In the genomic region with DNA sequence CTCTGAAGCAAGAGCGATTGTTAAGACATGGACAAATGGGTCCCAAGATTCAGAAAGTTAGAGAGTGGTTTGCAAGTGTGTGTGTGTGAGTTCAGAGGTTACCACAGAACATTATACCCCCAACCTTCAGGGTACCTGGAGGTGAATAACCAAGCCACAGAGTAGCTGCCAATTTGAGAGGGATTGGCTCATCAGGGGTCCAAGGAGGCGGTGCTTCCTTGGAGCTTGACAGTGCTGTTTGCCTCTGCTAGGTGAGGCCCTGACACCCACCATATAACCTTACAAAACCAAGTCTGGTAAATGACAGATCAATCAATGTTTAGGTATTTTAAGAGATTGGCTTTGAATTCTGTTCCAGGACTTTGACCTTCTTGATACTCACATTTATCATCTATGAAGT, we compare ENCODE assay signal across 16 cellular contexts. TPM values are rescaled to one million over a fixed set of nuclear protein-coding genes. Genes with fewer than 3 reads are reported as not detected.
DNase-seq lines count a peak whose midpoint lies in the region; ATAC-seq and TF ChIP-seq lines count a peak whose summit lies in the region.
"Had no signal": no experiment of that assay in that cellular context is flagged by ENCODE, and none has a peak within 500 bp of the region (broad histone marks: within the 10 kb centered on the region; RNA-seq: fewer than 3 reads in every experiment).

No MANE protein-coding gene starts in this region.

- H4K20me1 ChIP-seq in mammary epithelial cell (ENCODE audit: insufficient read depth, low read length): no peaks in the 10 kb centered on the region
- H4K20me1 ChIP-seq: BLaER1 treated with 17β-estradiol and CSF1 and Interleukin-3, amounts not matched to agents 10 nM and 100 nM had no signal

- no TSS peak for BruUV-seq in MCF 10A (replicated peaks; lab: Mats Ljungman, UMichigan)
- no TSS peak for BruUV-seq in mammary epithelial cell (replicated peaks; lab: Mats Ljungman, UMichigan)

- POLR2A ChIA-PET in MCF 10A (lab: Yijun Ruan, JAX): interaction anchor here (0.6 to 3.8 kb wide), 11 partner anchors 7 to 637 kb away, joined by 3 to 24 read pairs (median 5); no protein-coding TSS in a partner anchor

- no peak overlapping the region for H3K27ac ChIP-seq in mammary epithelial cell (ENCODE audit: insufficient read depth, low read depth, low read length)
- peak overlapping the region; percentile 26 to 66 for H3K27ac ChIP-seq in esophagus (ENCODE audit: low read depth in 2 of 2, low read length in 1 of 2)
- peak overlapping the region; percentile 51 for H3K27ac ChIP-seq in parathyroid adenoma
- peak overlapping the region; percentile 74 for H3K27ac ChIP-seq in vagina
- H3K27ac ChIP-seq: BLaER1 treated with 17β-estradiol and CSF1 and Interleukin-3, amounts not matched to agents 10 nM and 100 nM; neutrophil had no signal

- no peaks in the 10 kb centered on the region for H3K9me3 Mint-ChIP-seq in MCF 10A (ENCODE audit: unreplicated experiment)
- H3K9me3 Mint-ChIP-seq in stimulated activated naive CD8-positive, alpha-beta T cell treated with anti-CD3 and anti-CD28 coated beads, Interleukin-15, amount 100 ng/mL, for 72 hours: peaks cover 0 to 5% of the 10 kb centered on the region in 2 donors

- no peaks in the 10 kb centered on the region for H3K79me2 ChIP-seq in mammary epithelial cell (ENCODE audit: insufficient read depth, low read length)
- H3K79me2 ChIP-seq in parathyroid adenoma: no peaks in the 10 kb centered on the region

- H3K27me3 Mint-ChIP-seq in MCF 10A (ENCODE audit: insufficient read depth, unreplicated experiment): no peaks in the 10 kb centered on the region
- H3K27me3 Mint-ChIP-seq in stimulated activated naive CD8-positive, alpha-beta T cell treated with anti-CD3 and anti-CD28 coated beads, Interleukin-15, amount 100 ng/mL, for 72 hours: no peaks in the 10 kb centered on the region

- H3K4me3 Mint-ChIP-seq in MCF 10A (ENCODE audit: unreplicated experiment): peak overlapping the region; percentile 51
- H3K4me3 Mint-ChIP-seq in stimulated activated naive CD8-positive, alpha-beta T cell treated with anti-CD3 and anti-CD28 coated beads, Interleukin-15, amount 100 ng/mL, for 72 hours: no peak overlapping the region

- H3K4me1 ChIP-seq in mammary epithelial cell (ENCODE audit: insufficient read depth, low read length) (peaks cover 25% of the 10 kb centered on the region), esophagus (ENCODE audit: control insufficient read depth in 2 of 2, insufficient read depth in 2 of 2, low read length in 1 of 2) (peaks cover 0 to 5% of the 10 kb centered on the region in 2 donors), parathyroid adenoma (peaks cover 4% of the 10 kb centered on the region), vagina (peaks cover 34% of the 10 kb centered on the region)

- CTCF ChIA-PET in MCF 10A (lab: Yijun Ruan, JAX) (interaction anchor here (0.9 to 2.8 kb wide), 17 partner anchors 9 to 462 kb away, joined by 3 to 9 read pairs (median 4); no protein-coding TSS in a partner anchor), mammary epithelial cell (lab: Charles Lee; ENCODE audit: low non-redundant PET) (no interaction called here)

- no peak for ATAC-seq in stimulated activated naive CD8-positive, alpha-beta T cell treated with anti-CD3 and anti-CD28 coated beads, Interleukin-15, amount 100 ng/mL, for 72 hours

- DNase-seq in MCF 10A (ENCODE audit: unreplicated experiment) (no peak), mammary epithelial cell (no peak), vagina (ENCODE audit: extremely low spot score in 2 of 2) (no peak), NCI-H526 treated with DMSO at 0.1 percent for 48 hours (lab: John Stamatoyannopoulos, UW) (no peak), activated gamma-delta T cell (lab: John Stamatoyannopoulos, UW) (no peak)
- no peak for DNase-seq in stimulated activated naive CD8-positive, alpha-beta T cell treated with anti-CD3 and anti-CD28 coated beads, Interleukin-15, amount 100 ng/mL, for 72 hours
- DNase-seq: activated CD4-positive, alpha-beta T cell treated with anti-CD3 and anti-CD28 coated beads for 4 hours; NCI-H1436 treated with DMSO at 0.1 percent for 48 hours had no signal

- intact Hi-C loops in MCF 10A (cut with micrococcal nuclease) (loop anchor here (5.0 to 10.0 kb wide), 2 partner anchors 93 to 275 kb away; no protein-coding TSS in a partner anchor), mammary epithelial cell (cut with micrococcal nuclease) (no loop called here), vagina (cut with DNase I) (no loop called here)

- TF ChIP-seq POLR2A in vagina (IDR thresholded peaks at IDR 0.05): no peak

- H3K27me3 ChIP-seq in mammary epithelial cell (ENCODE audit: insufficient read depth, low read length): no peaks in the 10 kb centered on the region
- H3K27me3 ChIP-seq in esophagus (ENCODE audit: control insufficient read depth in 1 of 2, insufficient read depth in 2 of 2, low read length in 2 of 2): no peaks in the 10 kb centered on the region
- H3K27me3 ChIP-seq in parathyroid adenoma (ENCODE audit: control insufficient read depth, insufficient read depth, low read length): no peaks in the 10 kb centered on the region
- H3K27me3 ChIP-seq in vagina: no peaks in the 10 kb centered on the region
- H3K27me3 ChIP-seq: BLaER1 treated with 17β-estradiol and CSF1 and Interleukin-3, amounts not matched to agents 10 nM and 100 nM; neutrophil had no signal

- H3K9me3 ChIP-seq in mammary epithelial cell (replicated peaks; ENCODE audit: insufficient read depth, low read length) (no peaks in the 10 kb centered on the region), esophagus (ENCODE audit: control insufficient read depth in 2 of 2, insufficient read depth in 1 of 2, low read depth in 1 of 2, low read length in 1 of 2) (no peaks in the 10 kb centered on the region), parathyroid adenoma (ENCODE audit: control insufficient read depth, low read length) (no peaks in the 10 kb centered on the region), vagina (no peaks in the 10 kb centered on the region)
- H3K9me3 ChIP-seq: BLaER1 treated with 17β-estradiol and CSF1 and Interleukin-3, amounts not matched to agents 10 nM and 100 nM; neutrophil had no signal

- no peak overlapping the region for H2AFZ ChIP-seq in mammary epithelial cell (ENCODE audit: low read depth, low read length)
- peak overlapping the region; percentile 65 for H2AFZ ChIP-seq in parathyroid adenoma

- H3K36me3 ChIP-seq in mammary epithelial cell (ENCODE audit: insufficient read depth, low read length): no peaks in the 10 kb centered on the region
- no peaks in the 10 kb centered on the region for H3K36me3 ChIP-seq in esophagus (ENCODE audit: control insufficient read depth in 2 of 2, insufficient read depth in 2 of 2, low read length in 1 of 2)
- no peaks in the 10 kb centered on the region for H3K36me3 ChIP-seq in parathyroid adenoma (ENCODE audit: control insufficient read depth, insufficient read depth, low read length)
- H3K36me3 ChIP-seq in vagina: no peaks in the 10 kb centered on the region
- H3K36me3 ChIP-seq: BLaER1 treated with 17β-estradiol and CSF1 and Interleukin-3, amounts not matched to agents 10 nM and 100 nM; neutrophil had no signal

- H3K4me2 ChIP-seq in mammary epithelial cell (ENCODE audit: insufficient read depth, low read depth, low read length) (no peak overlapping the region), parathyroid adenoma (ENCODE audit: low read length) (no peak overlapping the region)
- H3K4me2 ChIP-seq: BLaER1 treated with 17β-estradiol and CSF1 and Interleukin-3, amounts not matched to agents 10 nM and 100 nM had no signal

- H3K9ac ChIP-seq in mammary epithelial cell (ENCODE audit: insufficient read depth, low read length): no peak overlapping the region
- no peak overlapping the region for H3K9ac ChIP-seq in parathyroid adenoma
- H3K9ac ChIP-seq: BLaER1 treated with 17β-estradiol and CSF1 and Interleukin-3, amounts not matched to agents 10 nM and 100 nM had no signal

- dilution Hi-C loops in mammary epithelial cell (cut with HindIII; ENCODE audit: low sequenced_read_pairs): no loop called here

- peak overlapping the region; percentile 85 for H3K27ac Mint-ChIP-seq in MCF 10A (ENCODE audit: low read depth, unreplicated experiment)
- no peak overlapping the region for H3K27ac Mint-ChIP-seq in stimulated activated naive CD8-positive, alpha-beta T cell treated with anti-CD3 and anti-CD28 coated beads, Interleukin-15, amount 100 ng/mL, for 72 hours

- in situ Hi-C loops in mammary epithelial cell (cut with MboI; ENCODE audit: low sequenced_read_pairs in 2 of 2): loop anchor here in 1 of 2 donors (25.0 kb wide), 1 partner anchor 595 kb away; the partner anchor contains the start of gene WNT5A

- TF ChIP-seq CTCF in MCF 10A (IDR thresholded peaks at IDR 0.05; ENCODE audit: unreplicated experiment) (no peak), mammary epithelial cell (conservative IDR thresholded peaks at IDR 0.05 in 1 of 2, IDR thresholded peaks at IDR 0.05 in 1 of 2; ENCODE audit: extremely low read depth in 1 of 2, insufficient read depth in 1 of 2, low read depth in 1 of 2, low read length in 2 of 2) (no peak), parathyroid adenoma (IDR thresholded peaks at IDR 0.05) (no peak), vagina (IDR thresholded peaks at IDR 0.05) (no peak)

- WGBS in mammary epithelial cell (ENCODE audit: low coverage, missing lambda C conversion rate): 90% methylated on average over 2 of the region's 2 CpGs
- 63 to 87% methylated on average over 2 of the region's 2 CpGs for WGBS in esophagus, 2 donors

- peaks cover 49% of the 10 kb centered on the region for H3K4me1 Mint-ChIP-seq in MCF 10A (ENCODE audit: insufficient read depth, unreplicated experiment)
- no peaks in the 10 kb centered on the region for H3K4me1 Mint-ChIP-seq in stimulated activated naive CD8-positive, alpha-beta T cell treated with anti-CD3 and anti-CD28 coated beads, Interleukin-15, amount 100 ng/mL, for 72 hours

- H3K36me3 Mint-ChIP-seq in MCF 10A (ENCODE audit: insufficient read depth, unreplicated experiment): peaks cover 5% of the 10 kb centered on the region

- H3K4me3 ChIP-seq in mammary epithelial cell (replicated peaks in 1 of 3; ENCODE audit: insufficient read depth in 1 of 3, low read depth in 2 of 3, low read length in 3 of 3) (no peak overlapping the region), esophagus (ENCODE audit: low read depth in 1 of 2, low read length in 2 of 2) (no peak overlapping the region), parathyroid adenoma (ENCODE audit: low read depth, low read length) (no peak overlapping the region), vagina (no peak overlapping the region)
- H3K4me3 ChIP-seq: BLaER1 treated with 17β-estradiol and CSF1 and Interleukin-3, amounts not matched to agents 10 nM and 100 nM had no signal

RNA-seq across cellular contexts. Expression of gene LRTM1, which starts 35.7 kb away (rescaled TPM):
- not detected in 2 replicates for total RNA-seq in MCF 10A (2022)
- total RNA-seq in mammary epithelial cell: not detected
- polyA plus RNA-seq in mammary epithelial cell: not detected
- polyA minus RNA-seq in mammary epithelial cell: not detected
- not detected for polyA plus RNA-seq in esophagus
- not detected for total RNA-seq in vagina
- total RNA-seq: G401, HepG2, M059J, subcutaneous adipose tissue had no signal
- polyA plus RNA-seq: HepG2 had no signal
